Comparison of ENCODE assay signal across 19 cellular contexts in the genomic region with DNA sequence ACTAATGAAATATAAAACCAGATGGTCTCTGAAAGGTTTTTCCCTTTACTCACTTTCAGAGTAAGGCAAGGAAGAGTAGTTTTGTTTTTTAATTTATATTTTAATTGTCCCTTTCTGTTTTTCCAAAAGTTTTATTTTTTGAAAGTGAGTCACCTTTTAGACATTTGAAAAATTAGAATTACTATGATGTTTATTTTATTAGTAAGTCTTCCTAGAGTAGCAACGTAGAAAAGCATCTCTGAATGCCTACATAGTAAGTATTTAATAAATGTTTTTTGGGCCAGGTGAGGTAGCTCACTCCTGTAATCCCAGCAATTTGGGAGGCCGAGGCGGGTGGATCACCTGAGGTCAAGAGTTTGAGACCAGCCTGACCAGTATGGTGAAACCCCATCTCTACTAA. TPM values are rescaled to one million over a fixed set of nuclear protein-coding genes. Genes with fewer than 3 reads are reported as not detected.
A peak's percentile ranks its signal among the peaks of the same experiment; 100 is the strongest.
DNase-seq lines count a peak whose midpoint lies in the region; ATAC-seq and TF ChIP-seq lines count a peak whose summit lies in the region.
"Had no signal": no experiment of that assay in that cellular context is flagged by ENCODE, and none has a peak within 500 bp of the region (broad histone marks: within the 10 kb centered on the region; RNA-seq: fewer than 3 reads in every experiment).

No MANE protein-coding gene starts in this region.

- H3K27ac ChIP-seq in RWPE2 (ENCODE audit: poor library complexity, severe bottlenecking): peak overlapping the region; percentile 41
- H3K27ac ChIP-seq in trophoblast cell (ENCODE audit: low read depth, low read length): no peak overlapping the region
- H3K27ac ChIP-seq in right atrium auricular region: no peak overlapping the region
- H3K27ac ChIP-seq: KMS-11, PC-9, SK-N-MC had no signal

- ATAC-seq in RWPE2 (ENCODE audit: low read depth): peak; percentile 70
- ATAC-seq: HepG2 had no signal

- H3K27me3 ChIP-seq in RWPE2 (ENCODE audit: insufficient read depth, poor library complexity, severe bottlenecking): no peaks in the 10 kb centered on the region
- no peaks in the 10 kb centered on the region for H3K27me3 ChIP-seq in trophoblast cell (ENCODE audit: insufficient read depth, low read length)
- no peaks in the 10 kb centered on the region for H3K27me3 ChIP-seq in right atrium auricular region
- H3K27me3 ChIP-seq: MG63 had no signal

- no peaks in the 10 kb centered on the region for H3K27me3 Mint-ChIP-seq in nephron progenitor cell (ENCODE audit: low read depth, poor library complexity)
- H3K27me3 Mint-ChIP-seq: B cell; CD4-positive, CD25-positive, alpha-beta regulatory T cell had no signal

- DNase-seq in EL (peak; percentile 26), RWPE2 (ENCODE audit: low spot score) (no peak), epithelial cell of esophagus (ENCODE audit: low read depth) (peak; percentile 14), trophoblast cell (peak; percentile 31 to 77), nephron progenitor cell (no peak), right atrium auricular region (ENCODE audit: low spot score) (no peak), T1000 (lab: John Stamatoyannopoulos, UW) (no peak)
- DNase-seq: ACHN; CD4-positive, CD25-positive, alpha-beta regulatory T cell; MG63; NCI-H1092; NCI-H146; NCI-H2081; NCI-H748 treated with DMSO at 0.1 percent for 48 hours had no signal

- H3K4ac ChIP-seq in trophoblast cell (ENCODE audit: low read depth, low read length): no peak overlapping the region

- no peak overlapping the region for H2AK5ac ChIP-seq in trophoblast cell (ENCODE audit: low read length)

- no peaks in the 10 kb centered on the region for H3K9me3 ChIP-seq in RWPE2 (ENCODE audit: severe bottlenecking)
- no peaks in the 10 kb centered on the region for H3K9me3 ChIP-seq in trophoblast cell (ENCODE audit: insufficient read depth, low read depth, low read length)
- no peaks in the 10 kb centered on the region for H3K9me3 ChIP-seq in right atrium auricular region
- H3K9me3 ChIP-seq: MG63 had no signal

- H3K9me3 Mint-ChIP-seq in nephron progenitor cell: no peaks in the 10 kb centered on the region
- H3K9me3 Mint-ChIP-seq: CD4-positive, CD25-positive, alpha-beta regulatory T cell had no signal

- H3K4me3 ChIP-seq in RWPE2 (ENCODE audit: severe bottlenecking): no peak overlapping the region
- H3K4me3 ChIP-seq in epithelial cell of esophagus (ENCODE audit: low read length): no peak overlapping the region
- no peak overlapping the region for H3K4me3 ChIP-seq in trophoblast cell (ENCODE audit: low read depth, low read length)
- H3K4me3 ChIP-seq in right atrium auricular region: no peak overlapping the region
- H3K4me3 ChIP-seq: MG63, PC-9, SK-N-MC had no signal

- H3K4me1 ChIP-seq in RWPE2 (ENCODE audit: insufficient read depth, poor library complexity, severe bottlenecking) (peaks cover 35% of the 10 kb centered on the region), trophoblast cell (ENCODE audit: control insufficient read depth in 1 of 2, insufficient read depth in 2 of 2, low read length in 2 of 2) (peaks cover 0 to 1% of the 10 kb centered on the region in 2 experiments), right atrium auricular region (peaks cover 0 to 37% of the 10 kb centered on the region in 2 donors)

- no peak overlapping the region for H2BK120ac ChIP-seq in trophoblast cell (ENCODE audit: insufficient read depth, low read length, poor library complexity)

- H3K36me3 Mint-ChIP-seq in nephron progenitor cell (ENCODE audit: low read depth): peaks cover 14% of the 10 kb centered on the region

- no peak overlapping the region for H4K8ac ChIP-seq in trophoblast cell (ENCODE audit: low read depth, low read length)

- no peak overlapping the region for H2BK12ac ChIP-seq in trophoblast cell (ENCODE audit: low read length)

- H2AFZ ChIP-seq in trophoblast cell (ENCODE audit: insufficient read depth, low read length, poor library complexity): no peak overlapping the region
- H2AFZ ChIP-seq: PC-9 had no signal

- no CpG with 5 or more reads among the region's 3 CpGs for WGBS in trophoblast cell (ENCODE audit: extremely low coverage, insufficient coverage, insufficient read length)

- no peaks in the 10 kb centered on the region for H3K79me1 ChIP-seq in trophoblast cell (ENCODE audit: low read length)

- H2BK5ac ChIP-seq in trophoblast cell (ENCODE audit: low read depth, low read length, poor library complexity): no peak overlapping the region

- H4K12ac ChIP-seq in trophoblast cell (ENCODE audit: low read depth, low read length): no peak overlapping the region

- no peak overlapping the region for H3K9ac ChIP-seq in trophoblast cell (ENCODE audit: low read length)
- H3K9ac ChIP-seq: KMS-11 had no signal

- no peak overlapping the region for H3K23ac ChIP-seq in trophoblast cell (ENCODE audit: low read length)

- H3K18ac ChIP-seq in trophoblast cell (ENCODE audit: low read length): no peak overlapping the region

- no peak overlapping the region for H3K4me3 Mint-ChIP-seq in nephron progenitor cell
- H3K4me3 Mint-ChIP-seq: B cell; CD4-positive, CD25-positive, alpha-beta regulatory T cell had no signal

- no peak overlapping the region for H3K27ac Mint-ChIP-seq in nephron progenitor cell
- H3K27ac Mint-ChIP-seq: B cell had no signal

- no peaks in the 10 kb centered on the region for H3K79me2 ChIP-seq in trophoblast cell (ENCODE audit: control insufficient read depth, insufficient read depth, low read length, poor library complexity)

- H3K4me1 Mint-ChIP-seq in nephron progenitor cell: no peaks in the 10 kb centered on the region

- no peak for TF ChIP-seq CTCF in RWPE2 (IDR thresholded peaks at IDR 0.05; ENCODE audit: poor library complexity, severe bottlenecking)
- no peak for TF ChIP-seq CTCF in epithelial cell of esophagus (IDR thresholded peaks at IDR 0.05; ENCODE audit: insufficient read depth, low read depth, low read length, missing control alignments)
- TF ChIP-seq CTCF in nephron progenitor cell (IDR thresholded peaks at IDR 0.05): no peak
- TF ChIP-seq CTCF in right atrium auricular region (IDR thresholded peaks at IDR 0.05): no peak

- H3K14ac ChIP-seq in trophoblast cell (ENCODE audit: low read length): no peak overlapping the region

- H4K91ac ChIP-seq in trophoblast cell (ENCODE audit: low read depth, low read length): no peak overlapping the region

- H3K36me3 ChIP-seq in RWPE2 (ENCODE audit: low read depth) (no peaks in the 10 kb centered on the region; the same call in 1 of the 2 replicates), trophoblast cell (ENCODE audit: control insufficient read depth in 1 of 2, insufficient read depth in 2 of 2, low read length in 2 of 2) (no peaks in the 10 kb centered on the region), right atrium auricular region (no peaks in the 10 kb centered on the region)
- H3K36me3 ChIP-seq: MG63 had no signal

- H3K4me2 ChIP-seq in trophoblast cell (ENCODE audit: low read length): no peak overlapping the region
- H3K4me2 ChIP-seq: KMS-11, PC-9 had no signal

RNA-seq across cellular contexts. Expression of a gene that starts 51.1 kb away (rescaled TPM):
- 22.8 TPM in 2 replicates for polyA plus RNA-seq in trophoblast cell (2013)
- total RNA-seq in right atrium auricular region: 10 to 100 TPM; 15.4 to 16.2 TPM

Comparison
In these comparisons a context has a peak if more than half of its experiments do, and no peak if none do; other contexts are left out.
1. DNase-seq: peak in EL (single experiment), epithelial cell of esophagus (single experiment) and trophoblast cell (2 of 2); none in RWPE2 (single experiment), nephron progenitor cell (single experiment), right atrium auricular region (single experiment) and T1000 (single experiment).